Comparison of ENCODE assay signal across 33 cellular contexts in genomic region chr3:5294360-5294759, GRCh38.
A peak's percentile ranks its signal among the peaks of the same experiment; 100 is the strongest.
DNase-seq lines count a peak whose midpoint lies in the region; ATAC-seq, FAIRE-seq and TF ChIP-seq lines count a peak whose summit lies in the region.
"Had no signal": no experiment of that assay in that cellular context is flagged by ENCODE, and none has a peak within 500 bp of the region (broad histone marks: within the 10 kb centered on the region; RNA-seq: fewer than 3 reads in every experiment).

No MANE protein-coding gene starts in this region.

- peak; percentile 90 for DNase-seq in AG10803 (ENCODE audit: low read depth)
- DNase-seq in HT1080 (ENCODE audit: low read depth) = peak; percentile 28
- DNase-seq in epithelial cell of esophagus (ENCODE audit: low read depth) = peak; percentile 32
- DNase-seq in mesendoderm = peak; percentile 44
- DNase-seq in GM12892 (ENCODE audit: insufficient read length) = no peak
- no peak for DNase-seq in CD1c-positive myeloid dendritic cell (ENCODE audit: extremely low spot score)
- DNase-seq: activated CD4-positive, alpha-beta T cell treated with anti-CD3 and anti-CD28 coated beads for 36 hours; activated CD8-positive, alpha-beta memory T cell treated with anti-CD3 and anti-CD28 coated beads, Interleukin-2, amount 10 ng/mL, durations not matched to agents 7 days and 5 days; aorta; CD8-positive, alpha-beta T cell; dermis blood vessel endothelial cell; DMS 273 treated with DMSO at 0.1 percent for 48 hours; GOT3; heart right ventricle; left ventricle myocardium inferior; midbrain; naive thymus-derived CD8-positive, alpha-beta T cell; NCI-H1105; NCI-H2029; NCI-H2227 treated with DMSO at 0.1 percent for 48 hours; NCI-H69; spleen; stimulated activated CD4-positive, alpha-beta T cell treated with anti-CD3 and anti-CD28 coated beads, Interleukin-2, amount 100 ng/mL, for 48 hours; T-helper 17 cell had no signal

- no CpG with 5 or more reads among the region's 4 CpGs for WGBS in mesendoderm (ENCODE audit: extremely low coverage, insufficient coverage, low lambda C conversion rate)

- no peak overlapping the region for H3K4ac ChIP-seq in mesendoderm (ENCODE audit: low read depth, low read length)

- no peaks in the 10 kb centered on the region for H3K79me2 ChIP-seq in mesendoderm (ENCODE audit: control insufficient read depth, insufficient read depth, low read length)

- H3K27ac ChIP-seq in mesendoderm (ENCODE audit: low read depth, low read length) = no peak overlapping the region
- H3K27ac ChIP-seq: heart right ventricle, HL-60, left ventricle myocardium inferior, SJSA1, spleen, vagina had no signal

- H2BK5ac ChIP-seq in mesendoderm (ENCODE audit: low read length) = no peak overlapping the region

- H3K79me1 ChIP-seq in mesendoderm (ENCODE audit: low read length) = no peaks in the 10 kb centered on the region

- no peak overlapping the region for H3K23ac ChIP-seq in mesendoderm (ENCODE audit: low read length)

- TF ChIP-seq POLR2A in GM12892 (IDR thresholded peaks at IDR 0.05; ENCODE audit: low read depth, low read length) = no peak

- H4K8ac ChIP-seq in mesendoderm (ENCODE audit: low read depth, low read length) = no peak overlapping the region

- H4K5ac ChIP-seq in mesendoderm (ENCODE audit: low read length) = no peak overlapping the region

- no peaks in the 10 kb centered on the region for H3K27me3 ChIP-seq in mesendoderm (ENCODE audit: insufficient read depth, low read length, poor library complexity)
- H3K27me3 ChIP-seq: heart right ventricle, SJSA1, spleen, vagina had no signal

- H3K4me2 ChIP-seq in mesendoderm (ENCODE audit: low read length) = no peak overlapping the region

- no peak overlapping the region for H2BK15ac ChIP-seq in mesendoderm (replicated peaks; ENCODE audit: low read depth)

- no peaks in the 10 kb centered on the region for H3K36me3 ChIP-seq in mesendoderm (ENCODE audit: control insufficient read depth, insufficient read depth, low read length)
- H3K36me3 ChIP-seq: heart right ventricle, left ventricle myocardium inferior, SJSA1, spleen, vagina had no signal

- no peak overlapping the region for H2BK120ac ChIP-seq in mesendoderm (ENCODE audit: low read depth, low read length)

- no peak for FAIRE-seq in GM12892 (lab: Jason Lieb, UNC)
- FAIRE-seq: HepG2, RCC 7860 had no signal

- no peak for ATAC-seq in HG02588 (IDR thresholded peaks at IDR 0.05; ENCODE audit: unreplicated experiment)
- no peak for ATAC-seq in HG03135 (IDR thresholded peaks at IDR 0.05; ENCODE audit: unreplicated experiment)
- ATAC-seq: activated CD4-positive, alpha-beta T cell treated with anti-CD3 and anti-CD28 coated beads for 36 hours; activated CD8-positive, alpha-beta memory T cell treated with anti-CD3 and anti-CD28 coated beads, Interleukin-2, amount 10 ng/mL, durations not matched to agents 7 days and 5 days; activated naive CD4-positive, alpha-beta T cell treated with anti-CD3 and anti-CD28 coated beads, Interleukin-2, amount 50 U/mL, for 72 hours; CD8-positive, alpha-beta T cell; heart right ventricle; HepG2; naive thymus-derived CD8-positive, alpha-beta T cell; stimulated activated memory B cell treated with anti-CD40 and anti-IgM and Interleukin-4, amounts not matched to agents 10 μg/mL and 1 μg/mL and 100 μg/mL, for 72 hours; T-helper 17 cell had no signal

- no peak overlapping the region for H3K18ac ChIP-seq in mesendoderm (ENCODE audit: low read length)

- H3K56ac ChIP-seq in mesendoderm (ENCODE audit: low read length) = no peak overlapping the region

- no peak for TF ChIP-seq CTCF in AG10803 (conservative IDR thresholded peaks at IDR 0.05; ENCODE audit: low read length)
- no peak for TF ChIP-seq CTCF in epithelial cell of esophagus (IDR thresholded peaks at IDR 0.05; ENCODE audit: insufficient read depth, low read depth, low read length, missing control alignments)

- H2AK5ac ChIP-seq in mesendoderm (ENCODE audit: low read length) = no peak overlapping the region

- H3K4me3 ChIP-seq in AG10803 (ENCODE audit: low read length) (no peak overlapping the region), epithelial cell of esophagus (ENCODE audit: low read length) (no peak overlapping the region), mesendoderm (ENCODE audit: low read length) (no peak overlapping the region)
- H3K4me3 ChIP-seq: heart right ventricle, left ventricle myocardium inferior, SJSA1, spleen, vagina had no signal

- H3K4me1 ChIP-seq in mesendoderm (ENCODE audit: control insufficient read depth, low read depth, low read length) = no peaks in the 10 kb centered on the region
- H3K4me1 ChIP-seq: heart right ventricle, SJSA1, spleen, vagina had no signal

- H3K9ac ChIP-seq in mesendoderm (ENCODE audit: low read length) = no peak overlapping the region

Comparison
In these comparisons a context has a peak if more than half of its experiments do, and no peak if none do; other contexts are left out.
1. DNase-seq: peak in AG10803 (single experiment), HT1080 (single experiment), epithelial cell of esophagus (single experiment) and mesendoderm (single experiment); none in GM12892 (single experiment) and CD1c-positive myeloid dendritic cell (single experiment).